30 cellular contexts compared by ENCODE assay signal in the genomic region with DNA sequence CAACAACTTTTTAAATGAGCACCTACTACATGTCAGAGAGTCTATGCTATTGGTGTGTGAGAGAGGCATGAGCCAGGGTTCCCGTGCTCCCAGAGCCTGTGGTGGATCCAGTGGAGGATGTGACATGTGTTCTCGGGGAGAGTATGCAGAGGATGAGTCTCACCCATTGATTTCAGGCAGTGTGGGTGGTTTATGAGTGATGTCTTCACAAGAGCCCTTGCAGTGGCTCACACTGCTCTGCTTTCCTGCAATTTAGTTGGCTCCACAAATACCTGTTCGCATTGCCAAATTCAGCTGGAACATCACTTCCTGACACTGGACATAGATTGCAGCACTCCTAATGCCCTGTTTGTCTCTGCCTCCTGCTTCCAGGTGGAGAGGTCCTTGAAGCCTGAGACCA.
DNase-seq lines count a peak whose midpoint lies in the region; ATAC-seq, FAIRE-seq and TF ChIP-seq lines count a peak whose summit lies in the region.
"Had no signal": no experiment of that assay in that cellular context is flagged by ENCODE, and none has a peak within 500 bp of the region (broad histone marks: within the 10 kb centered on the region; RNA-seq: fewer than 3 reads in every experiment).

No MANE protein-coding gene starts in this region.

- no peaks in the 10 kb centered on the region for H3K9me3 ChIP-seq in HepG2 (ENCODE audit: low read length)
- H3K9me3 ChIP-seq in right lobe of liver: no peaks in the 10 kb centered on the region
- H3K9me3 ChIP-seq: BE2C, body of pancreas, heart left ventricle, left ventricle myocardium inferior, SJSA1, tibial artery had no signal

- no peak for FAIRE-seq in HepG2 (lab: Jason Lieb, UNC)
- FAIRE-seq: keratinocyte, RCC 7860, small intestine had no signal

- intact Hi-C loops in HepG2 (cut with micrococcal nuclease; ENCODE audit: unreplicated experiment): no loop called here
- intact Hi-C loops in right lobe of liver (cut with DNase I): no loop called here

- CTCF ChIA-PET in activated CD4-positive, alpha-beta T cell treated with anti-CD3 and anti-CD28 coated beads, Interleukin-2, amount 10 ng/mL, durations not matched to agents 7 days and 5 days (lab: Charles Lee): no interaction called here
- CTCF ChIA-PET in HepG2 (lab: Yijun Ruan, JAX; ENCODE audit: low intra/inter-chr PET ratio, low total read pairs): no interaction called here

- no peaks in the 10 kb centered on the region for H3K79me2 ChIP-seq in HepG2 (ENCODE audit: insufficient read depth, low read length)
- H3K79me2 ChIP-seq: parathyroid adenoma had no signal

- ATAC-seq in HepG2 (no peak), right lobe of liver (no peak), HG03175 (IDR thresholded peaks at IDR 0.05; ENCODE audit: unreplicated experiment) (no peak)
- ATAC-seq in stimulated activated effector memory CD8-positive, alpha-beta T cell treated with anti-CD3 and anti-CD28 coated beads, Interleukin-12 subunit alpha, Interleukin-12 subunit beta, amount 100 ng/mL, for 72 hours: peak; percentile 45
- ATAC-seq: body of pancreas, heart left ventricle had no signal

- no peak overlapping the region for H3K4me3 Mint-ChIP-seq in activated CD4-positive, alpha-beta T cell treated with anti-CD3 and anti-CD28 coated beads, Interleukin-2, amount 10 ng/mL, durations not matched to agents 7 days and 5 days
- no peak overlapping the region for H3K4me3 Mint-ChIP-seq in stimulated activated effector memory CD8-positive, alpha-beta T cell treated with anti-CD3 and anti-CD28 coated beads, Interleukin-12 subunit alpha, Interleukin-12 subunit beta, amount 100 ng/mL, for 72 hours
- H3K4me3 Mint-ChIP-seq: CD8-positive, alpha-beta memory T cell; neural crest cell had no signal

- peak; percentile 37 to 50 for DNase-seq in activated CD4-positive, alpha-beta T cell treated with anti-CD3 and anti-CD28 coated beads, Interleukin-2, amount 50 U/mL, for 48 hours
- no peak for DNase-seq in activated CD4-positive, alpha-beta T cell treated with anti-CD3 and anti-CD28 coated beads, Interleukin-2, amount 10 ng/mL, durations not matched to agents 7 days and 5 days
- DNase-seq in HepG2 (ENCODE audit: low spot score) (no peak), right lobe of liver (no peak), SHP77 treated with DMSO at 0.1 percent for 48 hours (lab: John Stamatoyannopoulos, UW) (peak; percentile 50)
- no peak for DNase-seq in stimulated activated effector memory CD8-positive, alpha-beta T cell treated with anti-CD3 and anti-CD28 coated beads, Interleukin-12 subunit alpha, Interleukin-12 subunit beta, amount 100 ng/mL, for 72 hours (ENCODE audit: low spot score in 2 of 2)
- DNase-seq: activated CD4-positive, alpha-beta T cell treated with anti-CD3 and anti-CD28 coated beads for 4 hours; activated effector memory CD4-positive, alpha-beta T cell treated with anti-CD3 and anti-CD28 coated beads, Interleukin-2, amount 50 U/mL, for 16 hours; BE2C; body of pancreas; CD8-positive, alpha-beta memory T cell; DMS 273 treated with DMSO at 0.1 percent for 48 hours; dorsolateral prefrontal cortex; foreskin melanocyte; heart left ventricle; left ventricle myocardium inferior; mesendoderm; NCI-H1694 treated with DMSO at 0.1 percent for 48 hours; NCI-H69; small intestine; stimulated activated CD8-positive, alpha-beta memory T cell treated with anti-CD3 and anti-CD28 coated beads, Interleukin-4, amount 100 ng/mL, for 48 hours; T1000; tibial artery had no signal

- no peak overlapping the region for H2AFZ ChIP-seq in HepG2 (ENCODE audit: low read length)
- H2AFZ ChIP-seq: parathyroid adenoma had no signal

- H3K27me3 ChIP-seq in HepG2 (ENCODE audit: control insufficient read depth in 1 of 2, insufficient read depth in 2 of 2, low read length in 2 of 2): 0 out of 5 replicates have a peak, but pooled peaks cover 0 to 4% of the 10 kb centered on the region in 2 experiments
- H3K27me3 ChIP-seq in right lobe of liver: no peaks in the 10 kb centered on the region
- H3K27me3 ChIP-seq: BE2C, body of pancreas, heart left ventricle, SJSA1, tibial artery had no signal

- no peak overlapping the region for H3K4me2 ChIP-seq in HepG2 (ENCODE audit: low read depth, low read length)

- no peak overlapping the region for H3K27ac Mint-ChIP-seq in activated CD4-positive, alpha-beta T cell treated with anti-CD3 and anti-CD28 coated beads, Interleukin-2, amount 10 ng/mL, durations not matched to agents 7 days and 5 days
- no peak overlapping the region for H3K27ac Mint-ChIP-seq in stimulated activated effector memory CD8-positive, alpha-beta T cell treated with anti-CD3 and anti-CD28 coated beads, Interleukin-12 subunit alpha, Interleukin-12 subunit beta, amount 100 ng/mL, for 72 hours

- peaks cover 9% of the 10 kb centered on the region for H3K27me3 Mint-ChIP-seq in activated CD4-positive, alpha-beta T cell treated with anti-CD3 and anti-CD28 coated beads, Interleukin-2, amount 10 ng/mL, durations not matched to agents 7 days and 5 days

- no peak overlapping the region for H3K9ac ChIP-seq in HepG2 (ENCODE audit: insufficient read depth, low read depth, low read length)
- H3K9ac ChIP-seq: parathyroid adenoma had no signal

- H3K36me3 Mint-ChIP-seq in activated CD4-positive, alpha-beta T cell treated with anti-CD3 and anti-CD28 coated beads, Interleukin-2, amount 10 ng/mL, durations not matched to agents 7 days and 5 days (ENCODE audit: low read depth): no peaks in the 10 kb centered on the region
- H3K36me3 Mint-ChIP-seq in stimulated activated effector memory CD8-positive, alpha-beta T cell treated with anti-CD3 and anti-CD28 coated beads, Interleukin-12 subunit alpha, Interleukin-12 subunit beta, amount 100 ng/mL, for 72 hours: peaks cover 7% of the 10 kb centered on the region
- H3K36me3 Mint-ChIP-seq: CD8-positive, alpha-beta memory T cell had no signal

- no peak for TF ChIP-seq CTCF in HepG2 (CRISPR knock-in tag; IDR thresholded peaks at IDR 0.05)
- no peak for TF ChIP-seq CTCF in right lobe of liver (IDR thresholded peaks at IDR 0.05)

- H3K36me3 ChIP-seq in HepG2 (replicated peaks in 1 of 2; ENCODE audit: control insufficient read depth in 1 of 2, insufficient read depth in 2 of 2, low read length in 2 of 2) (no peaks in the 10 kb centered on the region), right lobe of liver (no peaks in the 10 kb centered on the region)
- H3K36me3 ChIP-seq: BE2C, heart left ventricle, left ventricle myocardium inferior, SJSA1, tibial artery had no signal

- 13% methylated on average over 3 of the region's 3 CpGs for WGBS in HepG2 (ENCODE audit: low lambda C conversion rate)
- 50% methylated on average over 1 of the region's 3 CpGs for WGBS in right lobe of liver (ENCODE audit: insufficient coverage, low coverage, low lambda C conversion rate, missing lambda C conversion rate)

- TF ChIP-seq EP300 in HepG2 (IDR thresholded peaks at IDR 0.05; ENCODE audit: low read depth in 2 of 2, low read length in 2 of 2) (no peak), HepG2 (CRISPR knock-in tag; IDR thresholded peaks at IDR 0.05; ENCODE audit: borderline replicate concordance) (no peak)

- H3K4me1 Mint-ChIP-seq in activated CD4-positive, alpha-beta T cell treated with anti-CD3 and anti-CD28 coated beads, Interleukin-2, amount 10 ng/mL, durations not matched to agents 7 days and 5 days: peaks cover 31% of the 10 kb centered on the region
- H3K4me1 Mint-ChIP-seq in stimulated activated effector memory CD8-positive, alpha-beta T cell treated with anti-CD3 and anti-CD28 coated beads, Interleukin-12 subunit alpha, Interleukin-12 subunit beta, amount 100 ng/mL, for 72 hours: peaks cover 55% of the 10 kb centered on the region

- no peak overlapping the region for H3K4me3 ChIP-seq in HepG2 (replicated peaks in 1 of 3; ENCODE audit: insufficient read depth in 1 of 3, low read depth in 2 of 3, low read length in 3 of 3)
- H3K4me3 ChIP-seq in right lobe of liver: no peak overlapping the region
- H3K4me3 ChIP-seq: body of pancreas, dorsolateral prefrontal cortex, heart left ventricle, left ventricle myocardium inferior, SJSA1, tibial artery had no signal

- H3K4me1 ChIP-seq in HepG2 (ENCODE audit: insufficient read depth, low read length) (no peaks in the 10 kb centered on the region), right lobe of liver (no peaks in the 10 kb centered on the region)
- H3K4me1 ChIP-seq: BE2C, body of pancreas, heart left ventricle, parathyroid adenoma, SJSA1, tibial artery had no signal

- H4K20me1 ChIP-seq in HepG2 (ENCODE audit: insufficient read depth, low read length): no peaks in the 10 kb centered on the region

- peaks cover 3% of the 10 kb centered on the region for H3K9me3 Mint-ChIP-seq in activated CD4-positive, alpha-beta T cell treated with anti-CD3 and anti-CD28 coated beads, Interleukin-2, amount 10 ng/mL, durations not matched to agents 7 days and 5 days
- H3K9me3 Mint-ChIP-seq in stimulated activated effector memory CD8-positive, alpha-beta T cell treated with anti-CD3 and anti-CD28 coated beads, Interleukin-12 subunit alpha, Interleukin-12 subunit beta, amount 100 ng/mL, for 72 hours: no peaks in the 10 kb centered on the region
- H3K9me3 Mint-ChIP-seq: CD8-positive, alpha-beta memory T cell; neural crest cell had no signal

- no peak for TF ChIP-seq RAD21 in HepG2 (CRISPR knock-in tag; IDR thresholded peaks at IDR 0.05)

- H3K27ac ChIP-seq in HepG2 (ENCODE audit: extremely low read length, insufficient read depth, low read length): no peak overlapping the region
- no peak overlapping the region for H3K27ac ChIP-seq in right lobe of liver
- H3K27ac ChIP-seq: body of pancreas, dorsolateral prefrontal cortex, heart left ventricle, left ventricle myocardium inferior, parathyroid adenoma, SJSA1, tibial artery, VCaP had no signal

- no peak for TF ChIP-seq POLR2A in HepG2 (IDR thresholded peaks at IDR 0.05; ENCODE audit: insufficient read depth in 1 of 2, low read depth in 2 of 2, low read length in 2 of 2)
- TF ChIP-seq POLR2A in right lobe of liver (IDR thresholded peaks at IDR 0.05): no peak

- POLR2A ChIA-PET in activated CD4-positive, alpha-beta T cell treated with anti-CD3 and anti-CD28 coated beads, Interleukin-2, amount 10 ng/mL, durations not matched to agents 7 days and 5 days (lab: Charles Lee): no interaction called here
- POLR2A ChIA-PET in HepG2 (lab: Yijun Ruan, JAX): no interaction called here

- in situ Hi-C loops in HepG2 (cut with HindIII; ENCODE audit: extremely low pct_ligation_motif_present, low pct_unique_long_range_greater_than_20kb): no loop called here

- BruUV-seq in HepG2 (replicated peaks; lab: Mats Ljungman, UMichigan): no TSS peak

TF ChIP-seq in HepG2, 621 proteins besides CTCF, POLR2A, EP300 and RAD21 (continues in another document):
- peak; percentile 35; the same call in 1 of the 2 replicates for TF ChIP-seq CEBPB (IDR thresholded peaks at IDR 0.05; ENCODE audit: borderline replicate concordance, low read depth, low read length)

Comparison
In these comparisons a context has a peak if more than half of its experiments do, and no peak if none do; other contexts are left out.
1. DNase-seq: peak in activated CD4-positive, alpha-beta T cell treated with anti-CD3 and anti-CD28 coated beads, Interleukin-2, amount 50 U/mL, for 48 hours (2 of 2) and SHP77 treated with DMSO at 0.1 percent for 48 hours (single experiment); none in activated CD4-positive, alpha-beta T cell treated with anti-CD3 and anti-CD28 coated beads, Interleukin-2, amount 10 ng/mL, durations not matched to agents 7 days and 5 days (single experiment), HepG2 (single experiment), right lobe of liver (0 of 3) and stimulated activated effector memory CD8-positive, alpha-beta T cell treated with anti-CD3 and anti-CD28 coated beads, Interleukin-12 subunit alpha, Interleukin-12 subunit beta, amount 100 ng/mL, for 72 hours (0 of 2).